8 cellular contexts compared by ENCODE assay signal in the genomic region with DNA sequence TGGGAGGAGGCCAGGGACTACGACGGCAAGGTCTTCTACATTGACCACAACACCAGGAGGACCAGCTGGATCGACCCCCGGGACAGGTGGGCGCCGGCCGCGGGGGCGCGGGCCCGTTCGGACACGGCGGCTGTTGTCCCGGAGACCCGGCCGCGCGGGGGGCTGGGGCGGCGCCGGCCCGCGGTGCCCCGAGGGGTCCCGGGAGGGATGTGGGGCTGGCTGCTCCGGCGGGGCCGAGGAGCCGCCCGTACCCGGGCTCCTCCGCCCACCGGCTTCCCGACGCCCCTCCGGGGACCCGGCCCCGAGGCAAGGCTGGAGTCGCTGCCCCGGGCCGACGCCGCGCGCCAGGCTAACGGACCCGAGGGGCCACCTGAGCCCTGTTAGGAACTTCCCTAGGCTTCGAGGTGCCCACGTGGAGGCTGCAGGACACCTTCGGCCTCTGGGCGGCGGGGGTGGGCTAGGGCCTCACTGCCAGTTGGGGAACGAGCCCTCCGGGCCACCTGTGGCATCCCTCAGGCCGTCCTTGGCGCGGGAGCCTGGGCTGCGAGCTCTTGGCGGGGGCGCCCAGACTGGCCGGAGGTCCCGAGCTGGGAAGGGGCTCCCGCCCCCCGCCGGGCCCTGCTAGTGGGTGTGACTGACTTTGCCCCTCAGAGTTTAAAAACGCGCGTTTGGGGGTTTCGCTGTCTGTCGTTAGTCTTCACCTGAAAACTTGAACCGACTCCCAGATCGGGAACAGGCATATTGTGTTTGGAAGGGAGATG. TPM values are rescaled to one million over a fixed set of nuclear protein-coding genes. Genes with fewer than 3 reads are reported as not detected.
DNase-seq lines count a peak whose midpoint lies in the region; ATAC-seq and TF ChIP-seq lines count a peak whose summit lies in the region.

No MANE protein-coding gene starts in this region.

- TF ChIP-seq CTCF in Calu3 (IDR thresholded peaks at IDR 0.05; ENCODE audit: unreplicated experiment) (no peak), fibroblast of mammary gland (conservative IDR thresholded peaks at IDR 0.05; ENCODE audit: control insufficient read depth, insufficient read depth, low read depth, low read length) (no peak)

- H3K27ac Mint-ChIP-seq in Calu3 (ENCODE audit: unreplicated experiment), result no peak overlapping the region
- H3K27ac Mint-ChIP-seq in activated CD8-positive, alpha-beta T cell treated with anti-CD3 and anti-CD28 coated beads, Interleukin-2, amount 10 ng/mL, durations not matched to agents 7 days and 5 days, result no peak overlapping the region
- H3K27ac Mint-ChIP-seq in natural killer cell treated with Interleukin-12 subunit alpha and Interleukin-12 subunit beta and Interleukin-15 and Interleukin-18, amount 100 ng/mL, for 72 hours, result no peak overlapping the region

- H3K36me3 Mint-ChIP-seq in Calu3 (ENCODE audit: insufficient read depth, unreplicated experiment), result peaks cover 29% of the 10 kb centered on the region
- H3K36me3 Mint-ChIP-seq in activated CD8-positive, alpha-beta T cell treated with anti-CD3 and anti-CD28 coated beads, Interleukin-2, amount 10 ng/mL, durations not matched to agents 7 days and 5 days (ENCODE audit: low read depth), result no peaks in the 10 kb centered on the region
- no peaks in the 10 kb centered on the region for H3K36me3 Mint-ChIP-seq in natural killer cell treated with Interleukin-12 subunit alpha and Interleukin-12 subunit beta and Interleukin-15 and Interleukin-18, amount 100 ng/mL, for 72 hours

- peak overlapping the region; percentile 71 for H3K4me3 ChIP-seq in fibroblast of mammary gland (ENCODE audit: control insufficient read depth, low read depth, low read length)

- CTCF ChIA-PET in Calu3 (lab: Charles Lee), result interaction anchor here (1.1 to 1.2 kb wide), 2 partner anchors 142 to 144 kb away, joined by 3 to 5 read pairs; no protein-coding TSS in a partner anchor
- CTCF ChIA-PET in activated CD8-positive, alpha-beta T cell treated with anti-CD3 and anti-CD28 coated beads, Interleukin-2, amount 10 ng/mL, durations not matched to agents 7 days and 5 days (lab: Charles Lee), result interaction anchor here (1.5 kb wide), 1 partner anchor 27 kb away, joined by 3 read pairs; no protein-coding TSS in a partner anchor

- no peaks in the 10 kb centered on the region for H3K27me3 Mint-ChIP-seq in Calu3 (ENCODE audit: unreplicated experiment)
- peaks cover 42% of the 10 kb centered on the region for H3K27me3 Mint-ChIP-seq in activated CD8-positive, alpha-beta T cell treated with anti-CD3 and anti-CD28 coated beads, Interleukin-2, amount 10 ng/mL, durations not matched to agents 7 days and 5 days (ENCODE audit: low read depth)
- H3K27me3 Mint-ChIP-seq in natural killer cell treated with Interleukin-12 subunit alpha and Interleukin-12 subunit beta and Interleukin-15 and Interleukin-18, amount 100 ng/mL, for 72 hours, result peaks cover 20 to 52% of the 10 kb centered on the region in 2 donors

- intact Hi-C loops in Calu3 (cut with micrococcal nuclease; ENCODE audit: unreplicated experiment), result loop anchor here (2.0 to 5.0 kb wide), 2 partner anchors 73 to 141 kb away; no protein-coding TSS in a partner anchor

- BruUV-seq in Calu3 (replicated peaks; lab: Mats Ljungman, UMichigan), result no TSS peak

- DNase-seq in Calu3 (peak; percentile 65), fibroblast of mammary gland (ENCODE audit: low read depth) (no peak), COLO829 (ENCODE audit: low spot score) (no peak)
- DNase-seq in activated CD8-positive, alpha-beta T cell treated with anti-CD3 and anti-CD28 coated beads, Interleukin-2, amount 10 ng/mL, durations not matched to agents 7 days and 5 days, result no peak
- peak; percentile 60 for DNase-seq in natural killer cell treated with Interleukin-12 subunit alpha and Interleukin-12 subunit beta and Interleukin-15 and Interleukin-18, amount 100 ng/mL, for 72 hours (ENCODE audit: low spot score)

- peak; percentile 7 for ATAC-seq in HG02970 (IDR thresholded peaks at IDR 0.05; ENCODE audit: low FRiP score, unreplicated experiment)
- no peak for ATAC-seq in activated CD8-positive, alpha-beta T cell treated with anti-CD3 and anti-CD28 coated beads, Interleukin-2, amount 10 ng/mL, durations not matched to agents 7 days and 5 days
- peak in 1 of 2 donors; percentile 1 for ATAC-seq in natural killer cell treated with Interleukin-12 subunit alpha and Interleukin-12 subunit beta and Interleukin-15 and Interleukin-18, amount 100 ng/mL, for 72 hours
- ATAC-seq in GM21529 (IDR thresholded peaks at IDR 0.05; ENCODE audit: unreplicated experiment), result no peak
- no peak for ATAC-seq in HG03025 (IDR thresholded peaks at IDR 0.05; ENCODE audit: low FRiP score, unreplicated experiment)

- POLR2A ChIA-PET in activated CD8-positive, alpha-beta T cell treated with anti-CD3 and anti-CD28 coated beads, Interleukin-2, amount 10 ng/mL, durations not matched to agents 7 days and 5 days (lab: Charles Lee), result no interaction called here

- H3K9me3 Mint-ChIP-seq in Calu3 (ENCODE audit: low read depth, unreplicated experiment), result no peaks in the 10 kb centered on the region
- H3K9me3 Mint-ChIP-seq in activated CD8-positive, alpha-beta T cell treated with anti-CD3 and anti-CD28 coated beads, Interleukin-2, amount 10 ng/mL, durations not matched to agents 7 days and 5 days (ENCODE audit: insufficient read depth), result no peaks in the 10 kb centered on the region
- no peaks in the 10 kb centered on the region for H3K9me3 Mint-ChIP-seq in natural killer cell treated with Interleukin-12 subunit alpha and Interleukin-12 subunit beta and Interleukin-15 and Interleukin-18, amount 100 ng/mL, for 72 hours

- H3K4me3 Mint-ChIP-seq in Calu3 (ENCODE audit: low read depth, unreplicated experiment), result peak overlapping the region; percentile 70
- peak overlapping the region; percentile 10 for H3K4me3 Mint-ChIP-seq in activated CD8-positive, alpha-beta T cell treated with anti-CD3 and anti-CD28 coated beads, Interleukin-2, amount 10 ng/mL, durations not matched to agents 7 days and 5 days
- peak overlapping the region; percentile 52 for H3K4me3 Mint-ChIP-seq in natural killer cell treated with Interleukin-12 subunit alpha and Interleukin-12 subunit beta and Interleukin-15 and Interleukin-18, amount 100 ng/mL, for 72 hours

- H3K4me1 Mint-ChIP-seq in Calu3 (ENCODE audit: low read depth, unreplicated experiment), result peaks cover 22% of the 10 kb centered on the region
- no peaks in the 10 kb centered on the region for H3K4me1 Mint-ChIP-seq in activated CD8-positive, alpha-beta T cell treated with anti-CD3 and anti-CD28 coated beads, Interleukin-2, amount 10 ng/mL, durations not matched to agents 7 days and 5 days (ENCODE audit: low read depth)
- H3K4me1 Mint-ChIP-seq in natural killer cell treated with Interleukin-12 subunit alpha and Interleukin-12 subunit beta and Interleukin-15 and Interleukin-18, amount 100 ng/mL, for 72 hours (ENCODE audit: low read depth in 2 of 2), result peaks cover 10 to 12% of the 10 kb centered on the region in 2 donors

RNA-seq across cellular contexts. Expression of a gene that starts 0.7 kb away (rescaled TPM):
- 38.7 and 39.0 TPM in 2 replicates for total RNA-seq in Calu3 (2022)
- total RNA-seq in activated CD8-positive, alpha-beta T cell treated with anti-CD3 and anti-CD28 coated beads, Interleukin-2, amount 10 ng/mL, durations not matched to agents 7 days and 5 days, result under 1 TPM; 0.21 TPM
- 10 to 100 TPM in 1 of 2 donors, 1 to 10 TPM in 1; 5.1 to 10.0 TPM for total RNA-seq in natural killer cell treated with Interleukin-12 subunit alpha and Interleukin-12 subunit beta and Interleukin-15 and Interleukin-18, amount 100 ng/mL, for 72 hours

Comparison
In these comparisons a context has a peak if more than half of its experiments do, and no peak if none do; other contexts are left out.
1. DNase-seq: peak in Calu3 (single experiment) and natural killer cell treated with Interleukin-12 subunit alpha and Interleukin-12 subunit beta and Interleukin-15 and Interleukin-18, amount 100 ng/mL, for 72 hours (single experiment); none in activated CD8-positive, alpha-beta T cell treated with anti-CD3 and anti-CD28 coated beads, Interleukin-2, amount 10 ng/mL, durations not matched to agents 7 days and 5 days (single experiment), fibroblast of mammary gland (single experiment) and COLO829 (single experiment).
2. H3K4me3 Mint-ChIP-seq: peak in every context shown above with its lines; median percentile 70 in Calu3; 52 in natural killer cell treated with Interleukin-12 subunit alpha and Interleukin-12 subunit beta and Interleukin-15 and Interleukin-18, amount 100 ng/mL, for 72 hours; 10 in activated CD8-positive, alpha-beta T cell treated with anti-CD3 and anti-CD28 coated beads, Interleukin-2, amount 10 ng/mL, durations not matched to agents 7 days and 5 days.
3. RNA of a gene that starts 0.7 kb away (total RNA-seq): 38.7 to 39.0 TPM in Calu3 and 5.1 to 10.0 TPM in natural killer cell treated with Interleukin-12 subunit alpha and Interleukin-12 subunit beta and Interleukin-15 and Interleukin-18, amount 100 ng/mL, for 72 hours; 0.21 TPM in activated CD8-positive, alpha-beta T cell treated with anti-CD3 and anti-CD28 coated beads, Interleukin-2, amount 10 ng/mL, durations not matched to agents 7 days and 5 days; every median in the first group is over 4 times any median in the second.